ENCODE assay signal across 9 cellular contexts in the genomic region with DNA sequence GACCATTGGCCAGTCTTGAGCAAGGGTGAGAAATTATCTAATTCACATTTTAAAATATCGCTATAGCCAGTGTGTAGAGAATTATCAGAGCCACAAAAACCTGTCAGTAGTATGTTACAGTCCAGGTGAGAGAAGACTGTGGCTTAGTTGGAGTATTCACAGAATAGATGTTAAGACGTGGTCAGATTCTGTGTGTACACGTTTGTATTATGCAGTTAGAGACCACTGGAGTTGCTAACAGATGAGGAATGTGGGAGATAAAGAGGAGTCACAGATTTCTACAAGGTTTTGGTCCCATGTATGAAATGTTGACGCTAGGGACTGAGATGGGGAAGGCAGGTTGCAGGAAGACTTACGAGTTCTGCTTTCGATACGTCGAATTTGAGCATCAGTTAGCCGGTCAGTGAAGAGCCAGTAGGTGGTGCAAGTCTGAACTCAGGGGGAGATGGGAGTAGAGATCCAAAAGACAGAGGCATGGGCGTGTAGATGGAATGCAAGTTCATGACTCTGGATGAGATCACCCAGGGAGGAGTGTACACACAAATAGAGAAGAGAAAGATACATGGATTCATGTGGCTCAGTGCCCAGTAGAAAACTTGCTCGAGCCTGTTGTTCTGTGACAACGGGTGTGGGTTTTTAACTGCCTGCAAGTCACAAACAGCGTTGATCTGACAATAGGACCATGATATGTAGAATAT.
A peak's percentile ranks its signal among the peaks of the same experiment; 100 is the strongest.
DNase-seq lines count a peak whose midpoint lies in the region; ATAC-seq and TF ChIP-seq lines count a peak whose summit lies in the region.
"Had no signal": no experiment of that assay in that cellular context is flagged by ENCODE, and none has a peak within 500 bp of the region (broad histone marks: within the 10 kb centered on the region; RNA-seq: fewer than 3 reads in every experiment).

No MANE protein-coding gene starts in this region.

- H3K27ac ChIP-seq in coronary artery (peak overlapping the region in 1 of 2 donors; percentile 43), mesenchymal stem cell (ENCODE audit: low read length, poor library complexity, severe bottlenecking) (peak overlapping the region; percentile 65)
- H3K27ac ChIP-seq: PC-9 had no signal

- H3K9ac ChIP-seq in mesenchymal stem cell (ENCODE audit: low read length), result peak overlapping the region; percentile 89

- no peaks in the 10 kb centered on the region for H3K36me3 ChIP-seq in mesenchymal stem cell (ENCODE audit: control insufficient read depth in 1 of 2, insufficient read depth in 2 of 2, low read depth in 1 of 2, low read length in 2 of 2)

- no peak for ATAC-seq in GM21390 (IDR thresholded peaks at IDR 0.05; ENCODE audit: unreplicated experiment)

- H3K9me3 ChIP-seq in mesenchymal stem cell (ENCODE audit: control insufficient read depth, low read length), result no peaks in the 10 kb centered on the region

- H2BK15ac ChIP-seq in mesenchymal stem cell (ENCODE audit: low read depth, poor library complexity, severe bottlenecking), result no peak overlapping the region

- TF ChIP-seq CTCF in AG09319 (IDR thresholded peaks at IDR 0.05; ENCODE audit: low read depth, low read length) (peak; percentile 47), coronary artery (IDR thresholded peaks at IDR 0.05) (no peak)

- H4K8ac ChIP-seq in mesenchymal stem cell (ENCODE audit: low read length), result no peak overlapping the region

- H2BK120ac ChIP-seq in mesenchymal stem cell (ENCODE audit: low read depth, low read length), result peak overlapping the region; percentile 45

- no peak overlapping the region for H2AFZ ChIP-seq in mesenchymal stem cell (ENCODE audit: low read depth, low read length)
- H2AFZ ChIP-seq: PC-9 had no signal

- H3K27me3 ChIP-seq in mesenchymal stem cell (ENCODE audit: control insufficient read depth in 1 of 2, insufficient read depth in 1 of 2, low read length in 2 of 2), result no peaks in the 10 kb centered on the region

- no peak overlapping the region for H3K14ac ChIP-seq in mesenchymal stem cell (ENCODE audit: low read length in 2 of 2)

- no peaks in the 10 kb centered on the region for H3K79me1 ChIP-seq in mesenchymal stem cell (replicated peaks; ENCODE audit: low read length, poor library complexity, severe bottlenecking)

- peak overlapping the region in 1 of 2 experiments; percentile 48 for H3K18ac ChIP-seq in mesenchymal stem cell (ENCODE audit: low read depth in 1 of 2, low read length in 2 of 2)

- H3K23ac ChIP-seq in mesenchymal stem cell (ENCODE audit: low read length in 2 of 2), result no peak overlapping the region

- DNase-seq in AG09319 (ENCODE audit: extremely low read depth, low read depth), result peak; percentile 61
- DNase-seq in M059J (ENCODE audit: low read depth), result peak; percentile 6
- no peak for DNase-seq in coronary artery (ENCODE audit: low spot score)
- peak; percentile 85 for DNase-seq in mesenchymal stem cell
- no peak for DNase-seq in amygdala (lab: John Stamatoyannopoulos, UW)
- DNase-seq in activated CD8-positive, alpha-beta memory T cell treated with anti-CD3 and anti-CD28 coated beads, Interleukin-2, amount 50 U/mL, for 48 hours, result no peak
- DNase-seq in GM19238 (ENCODE audit: insufficient read length, low spot score), result no peak

- H3K4me3 ChIP-seq in coronary artery, result peak overlapping the region; percentile 30
- H3K4me3 ChIP-seq in mesenchymal stem cell (ENCODE audit: insufficient read depth in 1 of 2, low read depth in 1 of 2, low read length in 2 of 2), result peak overlapping the region in 1 of 2 experiments; percentile 58
- H3K4me3 ChIP-seq: PC-9 had no signal

- H2BK12ac ChIP-seq in mesenchymal stem cell (ENCODE audit: low read length in 2 of 2), result peak overlapping the region in 1 of 2 experiments; percentile 51

- 61% methylated on average over 12 of the region's 13 CpGs for WGBS in mesenchymal stem cell

- no peak overlapping the region for H2BK5ac ChIP-seq in mesenchymal stem cell (ENCODE audit: low read depth, low read length, poor library complexity, severe bottlenecking)

- H3K4me1 ChIP-seq in mesenchymal stem cell (ENCODE audit: control insufficient read depth, insufficient read depth, low read depth, low read length), result no peaks in the 10 kb centered on the region

- H4K91ac ChIP-seq in mesenchymal stem cell (ENCODE audit: low read length), result peak overlapping the region; percentile 63

- no peak overlapping the region for H3K4me2 ChIP-seq in mesenchymal stem cell (ENCODE audit: low read length, poor library complexity, severe bottlenecking)
- H3K4me2 ChIP-seq: PC-9 had no signal

- H2AK5ac ChIP-seq in mesenchymal stem cell (ENCODE audit: low read length, severe bottlenecking), result peak overlapping the region; percentile 79

- H3K4ac ChIP-seq in mesenchymal stem cell (ENCODE audit: low read depth in 1 of 2, low read length in 2 of 2), result peak overlapping the region in 1 of 2 experiments; percentile 19

Comparison
In these comparisons a context has a peak if more than half of its experiments do, and no peak if none do; other contexts are left out.
1. DNase-seq: peak in AG09319 (single experiment), M059J (single experiment) and mesenchymal stem cell (single experiment); none in coronary artery (single experiment), amygdala (0 of 56), activated CD8-positive, alpha-beta memory T cell treated with anti-CD3 and anti-CD28 coated beads, Interleukin-2, amount 50 U/mL, for 48 hours (single experiment) and GM19238 (single experiment).